Comparison of ENCODE assay signal across 10 cellular contexts in the genomic region with DNA sequence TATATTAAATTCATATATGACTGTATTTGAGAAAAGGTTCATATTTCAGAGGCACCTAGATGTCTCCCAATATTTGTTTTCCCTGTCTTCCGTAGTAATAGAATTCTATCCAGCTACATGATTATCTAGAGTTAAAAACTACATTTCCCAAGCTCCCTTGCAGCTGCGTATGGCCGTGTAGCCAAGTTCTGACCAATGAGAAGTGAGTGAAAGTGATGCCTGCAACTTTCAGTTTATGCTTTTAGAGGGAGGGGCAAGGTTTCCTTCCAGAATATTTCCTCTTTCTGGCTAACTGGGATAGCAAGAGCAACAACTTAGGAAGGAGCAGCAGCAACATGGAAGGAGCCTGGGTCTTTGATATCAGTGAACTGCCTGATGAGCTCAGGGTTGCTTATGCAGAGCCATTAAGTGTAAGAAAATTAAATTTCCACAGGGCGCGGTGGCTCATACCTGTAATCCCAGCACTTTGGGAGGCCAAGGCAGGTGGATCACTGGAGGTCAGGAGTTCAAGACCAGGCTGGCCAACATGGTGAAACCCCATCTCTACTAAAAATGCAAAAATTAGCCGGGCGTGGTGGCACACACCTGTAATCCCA. TPM values are rescaled to one million over a fixed set of nuclear protein-coding genes. Genes with fewer than 3 reads are reported as not detected.
A peak's percentile ranks its signal among the peaks of the same experiment; 100 is the strongest.
DNase-seq lines count a peak whose midpoint lies in the region; ATAC-seq and TF ChIP-seq lines count a peak whose summit lies in the region.
"Had no signal": no experiment of that assay in that cellular context is flagged by ENCODE, and none has a peak within 500 bp of the region (broad histone marks: within the 10 kb centered on the region; RNA-seq: fewer than 3 reads in every experiment).

No MANE protein-coding gene starts in this region.

- TF ChIP-seq CTCF in GM12865 (IDR thresholded peaks at IDR 0.05; ENCODE audit: insufficient read depth, low read depth, low read length, missing control alignments) (no peak), choroid plexus epithelial cell (conservative IDR thresholded peaks at IDR 0.05; ENCODE audit: low read depth, low read length) (no peak)

- DNase-seq in GM12865 (ENCODE audit: low read depth), result peak; percentile 26
- DNase-seq in NCI-H82 (lab: John Stamatoyannopoulos, UW), result peak; percentile 19
- DNase-seq in choroid plexus epithelial cell (ENCODE audit: low read depth), result peak; percentile 59
- peak; percentile 50 to 60 for DNase-seq in lung microvascular endothelial cell (ENCODE audit: low read depth in 2 of 2)
- DNase-seq in amygdala (lab: John Stamatoyannopoulos, UW), result no peak
- DNase-seq in SKM-1 treated with dmso at 0.1 percent for 144 hours (lab: John Stamatoyannopoulos, UW; ENCODE audit: unreplicated experiment), result no peak
- DNase-seq in medulla oblongata (ENCODE audit: extremely low spot score), result no peak
- DNase-seq: activated CD4-positive, alpha-beta memory T cell treated with anti-CD3 and anti-CD28 coated beads, Interleukin-2, amount 10 ng/mL, durations not matched to agents 7 days and 5 days had no signal

- no peak for ATAC-seq in GM18517 (IDR thresholded peaks at IDR 0.05; ENCODE audit: unreplicated experiment)

- H3K4me3 ChIP-seq in GM12865 (ENCODE audit: low read depth, low read length) (no peak overlapping the region), choroid plexus epithelial cell (ENCODE audit: low read depth, low read length) (no peak overlapping the region)

RNA-seq across cellular contexts. Expression of gene CYP2A13, which starts 23.2 kb away (rescaled TPM):
- total RNA-seq in lung microvascular endothelial cell, result not detected in 2 replicates
- total RNA-seq: activated CD4-positive, alpha-beta memory T cell treated with anti-CD3 and anti-CD28 coated beads, Interleukin-2, amount 10 ng/mL, durations not matched to agents 7 days and 5 days; cardiac septum had no signal

RNA-seq across cellular contexts. Expression of gene CYP2F1, which starts 49.2 kb away (rescaled TPM):
- total RNA-seq in lung microvascular endothelial cell, result not detected in 2 replicates
- total RNA-seq: activated CD4-positive, alpha-beta memory T cell treated with anti-CD3 and anti-CD28 coated beads, Interleukin-2, amount 10 ng/mL, durations not matched to agents 7 days and 5 days; cardiac septum had no signal

Comparison
In these comparisons a context has a peak if more than half of its experiments do, and no peak if none do; other contexts are left out.
1. DNase-seq: peak in GM12865 (single experiment), NCI-H82 (single experiment), choroid plexus epithelial cell (single experiment) and lung microvascular endothelial cell (2 of 2); none in amygdala (0 of 56), SKM-1 treated with dmso at 0.1 percent for 144 hours (single experiment) and medulla oblongata (single experiment).